ENCODE assay signal across 8 cellular contexts in genomic region chr5:6714221-6715041, GRCh38. TPM values are rescaled to one million over a fixed set of nuclear protein-coding genes. Genes with fewer than 3 reads are reported as not detected.
DNase-seq lines count a peak whose midpoint lies in the region; ATAC-seq and TF ChIP-seq lines count a peak whose summit lies in the region.

No MANE protein-coding gene starts in this region.

- CTCF ChIA-PET in activated CD8-positive, alpha-beta T cell treated with anti-CD3 and anti-CD28 coated beads, Interleukin-2, amount 10 ng/mL, durations not matched to agents 7 days and 5 days (lab: Charles Lee) = no interaction called here

- H3K27ac Mint-ChIP-seq in activated CD8-positive, alpha-beta T cell treated with anti-CD3 and anti-CD28 coated beads, Interleukin-2, amount 10 ng/mL, durations not matched to agents 7 days and 5 days = peak overlapping the region; percentile 84

- H3K9me3 Mint-ChIP-seq in activated CD8-positive, alpha-beta T cell treated with anti-CD3 and anti-CD28 coated beads, Interleukin-2, amount 10 ng/mL, durations not matched to agents 7 days and 5 days (ENCODE audit: insufficient read depth) = no peaks in the 10 kb centered on the region

- H4K20me1 ChIP-seq in BLaER1 = peaks cover 54% of the 10 kb centered on the region
- peaks cover 6% of the 10 kb centered on the region for H4K20me1 ChIP-seq in fibroblast of lung (ENCODE audit: control insufficient read depth, extremely low read depth, insufficient read depth, low read length)

- TF ChIP-seq EP300 in ovary (IDR thresholded peaks at IDR 0.05) = no peak

- peaks cover 39% of the 10 kb centered on the region for H3K36me3 Mint-ChIP-seq in activated CD8-positive, alpha-beta T cell treated with anti-CD3 and anti-CD28 coated beads, Interleukin-2, amount 10 ng/mL, durations not matched to agents 7 days and 5 days (ENCODE audit: low read depth)

- H3K4me3 ChIP-seq in BLaER1 = peak overlapping the region; percentile 90
- peak overlapping the region; percentile 68 to 87 (median 84) for H3K4me3 ChIP-seq in fibroblast of lung (replicated peaks in 1 of 4; ENCODE audit: control extremely low read depth in 1 of 4, insufficient read depth in 1 of 4, low read depth in 3 of 4, low read length in 4 of 4)
- peak overlapping the region; percentile 61 for H3K4me3 ChIP-seq in ovary

- peaks cover 55% of the 10 kb centered on the region for H3K4me1 ChIP-seq in BLaER1
- H3K4me1 ChIP-seq in fibroblast of lung (ENCODE audit: control insufficient read depth, extremely low read depth, insufficient read depth, low read length) = peaks cover 7% of the 10 kb centered on the region
- H3K4me1 ChIP-seq in ovary (ENCODE audit: insufficient read depth) = peaks cover 28% of the 10 kb centered on the region

- no peak for TF ChIP-seq POLR2A in ovary (IDR thresholded peaks at IDR 0.05)

- H3K9ac ChIP-seq in BLaER1 (peak overlapping the region; percentile 85), fibroblast of lung (ENCODE audit: insufficient read depth, low read length) (peak overlapping the region; percentile 65)

- H3K27me3 Mint-ChIP-seq in activated CD8-positive, alpha-beta T cell treated with anti-CD3 and anti-CD28 coated beads, Interleukin-2, amount 10 ng/mL, durations not matched to agents 7 days and 5 days (ENCODE audit: low read depth) = no peaks in the 10 kb centered on the region

- no peak overlapping the region for H2AFZ ChIP-seq in fibroblast of lung (ENCODE audit: low read length)

- H3K27ac ChIP-seq in BLaER1 (peak overlapping the region; percentile 86), fibroblast of lung (ENCODE audit: insufficient read depth, low read length) (peak overlapping the region; percentile 22), ovary (peak overlapping the region; percentile 55 to 76)

- intact Hi-C loops in ovary (cut with DNase I) = loop anchor here in 2 of 4 donors (5.0 to 10.0 kb wide), 2 partner anchors 82 to 340 kb away; partner anchors contain the start of genes MED10 (in 1 of the 2), NSUN2 (in 1 of the 2) and SRD5A1 (in 1 of the 2)

- H3K36me3 ChIP-seq in BLaER1 (peaks cover 32% of the 10 kb centered on the region), fibroblast of lung (ENCODE audit: control insufficient read depth, insufficient read depth, low read length) (no peaks in the 10 kb centered on the region), ovary (no peaks in the 10 kb centered on the region)

- peaks cover 52% of the 10 kb centered on the region for H3K4me1 Mint-ChIP-seq in activated CD8-positive, alpha-beta T cell treated with anti-CD3 and anti-CD28 coated beads, Interleukin-2, amount 10 ng/mL, durations not matched to agents 7 days and 5 days (ENCODE audit: low read depth)

- POLR2A ChIA-PET in activated CD8-positive, alpha-beta T cell treated with anti-CD3 and anti-CD28 coated beads, Interleukin-2, amount 10 ng/mL, durations not matched to agents 7 days and 5 days (lab: Charles Lee) = no interaction called here

- peaks cover 54% of the 10 kb centered on the region for H3K79me2 ChIP-seq in fibroblast of lung (ENCODE audit: control insufficient read depth, insufficient read depth, low read length)

- ATAC-seq in HG03045 (IDR thresholded peaks at IDR 0.05; ENCODE audit: unreplicated experiment) (peak; percentile 7), GM21390 (IDR thresholded peaks at IDR 0.05; ENCODE audit: unreplicated experiment) (no peak)
- ATAC-seq in activated CD8-positive, alpha-beta T cell treated with anti-CD3 and anti-CD28 coated beads, Interleukin-2, amount 10 ng/mL, durations not matched to agents 7 days and 5 days = no peak

- in situ Hi-C loops in GM13977 (cut with MboI; ENCODE audit: low pct_unique_long_range_greater_than_20kb, low sequenced_read_pairs, unreplicated experiment) = no loop called here

- TF ChIP-seq CTCF in fibroblast of lung (conservative IDR thresholded peaks at IDR 0.05 in 1 of 2, IDR thresholded peaks at IDR 0.05 in 1 of 2; ENCODE audit: low read depth in 1 of 2, low read length in 2 of 2) = no peak
- no peak for TF ChIP-seq CTCF in ovary (IDR thresholded peaks at IDR 0.05)
- TF ChIP-seq CTCF in GM13977 (IDR thresholded peaks at IDR 0.05; ENCODE audit: extremely low read depth, insufficient read depth, missing control alignments) = no peak

- WGBS in ovary, 3 donors = 0 to 2% (median 0%) methylated on average over 38 to 100 of the region's 100 CpGs

- peak; percentile 34 for DNase-seq in activated CD8-positive, alpha-beta T cell treated with anti-CD3 and anti-CD28 coated beads, Interleukin-2, amount 10 ng/mL, durations not matched to agents 7 days and 5 days
- DNase-seq in fibroblast of lung (ENCODE audit: low read depth in 2 of 2) (peak in 1 of 2 donors; percentile 13), ovary (peak; percentile 25 to 61 (median 56)), NCI-H345 (lab: John Stamatoyannopoulos, UW) (no peak), GM13977 (ENCODE audit: low spot score) (no peak)

- H3K4me3 Mint-ChIP-seq in activated CD8-positive, alpha-beta T cell treated with anti-CD3 and anti-CD28 coated beads, Interleukin-2, amount 10 ng/mL, durations not matched to agents 7 days and 5 days = peak overlapping the region; percentile 89

- no peaks in the 10 kb centered on the region for H3K9me3 ChIP-seq in BLaER1
- H3K9me3 ChIP-seq in fibroblast of lung (ENCODE audit: control insufficient read depth, insufficient read depth, low read depth, low read length) = no peaks in the 10 kb centered on the region
- no peaks in the 10 kb centered on the region for H3K9me3 ChIP-seq in ovary

- H3K4me2 ChIP-seq in BLaER1 (peak overlapping the region; percentile 93), fibroblast of lung (ENCODE audit: extremely low read depth, insufficient read depth, low read length) (peak overlapping the region; percentile 98)

- H3K27me3 ChIP-seq in BLaER1 (no peaks in the 10 kb centered on the region; the same call in 1 of the 2 replicates), fibroblast of lung (ENCODE audit: control insufficient read depth, insufficient read depth, low read length) (no peaks in the 10 kb centered on the region), ovary (no peaks in the 10 kb centered on the region)

RNA-seq across cellular contexts. Expression of gene TENT4A, which starts 1.2 kb away (rescaled TPM):
- total RNA-seq in activated CD8-positive, alpha-beta T cell treated with anti-CD3 and anti-CD28 coated beads, Interleukin-2, amount 10 ng/mL, durations not matched to agents 7 days and 5 days = 10 to 100 TPM; 43.1 to 45.5 TPM
- total RNA-seq in fibroblast of lung = 9.5 and 10.4 TPM in 2 replicates
- polyA plus RNA-seq in fibroblast of lung = 3.1 and 4.1 TPM in 2 replicates
- 9.9 and 11.6 TPM in 2 replicates for polyA plus RNA-seq in fibroblast of lung (2012)
- 7.0 and 17.2 TPM in 2 replicates for polyA minus RNA-seq in fibroblast of lung (ENCODE audit: low replicate concordance)
- 10 to 100 TPM; 18.7 to 29.6 (median 27.2) TPM for total RNA-seq in ovary
- polyA plus RNA-seq in ovary = 10 to 100 TPM; 12.4 to 14.4 TPM

Comparison
In these comparisons a context has a peak if more than half of its experiments do, and no peak if none do; other contexts are left out.
1. H3K27ac ChIP-seq: peak in every context shown above with its lines; median percentile 86 in BLaER1; 66 in ovary; 22 in fibroblast of lung.
2. DNase-seq: peak in activated CD8-positive, alpha-beta T cell treated with anti-CD3 and anti-CD28 coated beads, Interleukin-2, amount 10 ng/mL, durations not matched to agents 7 days and 5 days (single experiment) and ovary (5 of 5); none in NCI-H345 (single experiment) and GM13977 (single experiment).
3. Peak in every context shown above with its lines, with median percentiles within 50 percentile points of each other: H3K4me3 ChIP-seq.